In genomic region chr21:31612889-31613785, GRCh38 we compare ENCODE assay signal across 2 cellular contexts.
TF ChIP-seq lines count a peak whose summit lies in the region.

No MANE protein-coding gene starts in this region.

TF ChIP-seq in A549, 52 proteins besides CTCF, POLR2A, EP300 and RAD21:
- no peak for TF ChIP-seq ZNF302 (CRISPR knock-in tag; IDR thresholded peaks at IDR 0.05)
- TF ChIP-seq RARB (CRISPR knock-in tag; IDR thresholded peaks at IDR 0.05): no peak
TF ChIP-seq in A549: peak in this region for 0.

TF ChIP-seq in K562, 482 proteins besides CTCF, POLR2A, EP300 and RAD21:
- TF ChIP-seq ZNF140 (CRISPR knock-in tag; IDR thresholded peaks at IDR 0.05) (no peak), ZFP30 (CRISPR knock-in tag; IDR thresholded peaks at IDR 0.05; ENCODE audit: borderline replicate concordance) (no peak), ARID2 (IDR thresholded peaks at IDR 0.05) (no peak), C11orf30 (IDR thresholded peaks at IDR 0.05; ENCODE audit: low read depth) (no peak), SRSF1 (IDR thresholded peaks at IDR 0.05; ENCODE audit: low read depth, low read length) (no peak), SP1 (CRISPR knock-in tag; IDR thresholded peaks at IDR 0.05) (no peak), HMG20B (CRISPR knock-in tag; IDR thresholded peaks at IDR 0.05) (no peak), HNRNPLL (IDR thresholded peaks at IDR 0.05; ENCODE audit: low read depth, low read length, poor library complexity, severe bottlenecking) (no peak), TBL1XR1 (IDR thresholded peaks at IDR 0.05; ENCODE audit: low read length in 2 of 2) (no peak), HOXB6 (CRISPR knock-in tag; IDR thresholded peaks at IDR 0.05; ENCODE audit: borderline replicate concordance) (no peak), TCFL5 (CRISPR knock-in tag; conservative IDR thresholded peaks at IDR 0.05) (no peak), ZNF280A (IDR thresholded peaks at IDR 0.05; ENCODE audit: low read depth, partially characterized antibody) (no peak), KHSRP (IDR thresholded peaks at IDR 0.05) (no peak), PHF21A (IDR thresholded peaks at IDR 0.05; ENCODE audit: borderline replicate concordance, low read depth) (no peak), ID3 (CRISPR knock-in tag; IDR thresholded peaks at IDR 0.05) (no peak), ID3 (tag; IDR thresholded peaks at IDR 0.05) (no peak), ZBTB11 (CRISPR knock-in tag; IDR thresholded peaks at IDR 0.05) (no peak), ZNF407 (IDR thresholded peaks at IDR 0.05; ENCODE audit: low read depth) (no peak), RCOR1 (IDR thresholded peaks at IDR 0.05; ENCODE audit: borderline replicate concordance in 1 of 2, low read depth in 2 of 2, low read length in 2 of 2) (no peak)
TF ChIP-seq in K562: peak in this region for 0.
